9 cellular contexts compared by ENCODE assay signal in genomic region chr18:55275042-55275897, GRCh38.
DNase-seq lines count a peak whose midpoint lies in the region; ATAC-seq, FAIRE-seq and TF ChIP-seq lines count a peak whose summit lies in the region.
"Had no signal": no experiment of that assay in that cellular context is flagged by ENCODE, and none has a peak within 500 bp of the region (broad histone marks: within the 10 kb centered on the region; RNA-seq: fewer than 3 reads in every experiment).

No MANE protein-coding gene starts in this region.

- no peaks in the 10 kb centered on the region for H3K79me2 ChIP-seq in keratinocyte (ENCODE audit: control insufficient read depth, insufficient read depth, low read length)

- H3K27ac ChIP-seq in adrenal gland (peak overlapping the region in 2 of 5 donors; percentile 61 to 63), keratinocyte (ENCODE audit: control insufficient read depth, insufficient read depth, low read length) (no peak overlapping the region)
- H3K27ac ChIP-seq: epithelial cell of prostate had no signal

- WGBS in adrenal gland, 4 donors, result 38 to 62% (median 50%) methylated on average over 5 of the region's 5 CpGs

- peak in 3 of 6 experiments; percentile 27 to 48 (median 36) for TF ChIP-seq CTCF in adrenal gland (IDR thresholded peaks at IDR 0.05)
- peak in 2 of 3 experiments; percentile 11 to 17 for TF ChIP-seq CTCF in keratinocyte (optimal IDR thresholded peaks at IDR 0.05 in 1 of 3, IDR thresholded peaks at IDR 0.05 in 1 of 3, conservative IDR thresholded peaks at IDR 0.05 in 1 of 3; ENCODE audit: extremely low read depth in 1 of 3, insufficient read depth in 2 of 3, low read length in 3 of 3)

- no peaks in the 10 kb centered on the region for H3K9me1 ChIP-seq in keratinocyte (ENCODE audit: control insufficient read depth, extremely low read depth, insufficient read depth, low read length)

- H4K20me1 ChIP-seq in keratinocyte (ENCODE audit: control insufficient read depth, extremely low read depth, insufficient read depth, low read length), result no peaks in the 10 kb centered on the region

- ATAC-seq in GM18861 (IDR thresholded peaks at IDR 0.05; ENCODE audit: unreplicated experiment), result no peak
- no peak for ATAC-seq in activated T-cell treated with anti-CD3 and anti-CD28 coated beads, Interleukin-2, amount 50 U/mL, for 4 hours
- ATAC-seq in GM18858 (IDR thresholded peaks at IDR 0.05; ENCODE audit: unreplicated experiment), result no peak

- peaks cover 3% of the 10 kb centered on the region for H3K9me3 Mint-ChIP-seq in T-helper 2 cell treated with Interferon-gamma antibody and Interleukin-4, amounts not matched to agents 5 μg/mL and 100 μg/mL, for 36 hours
- H3K9me3 Mint-ChIP-seq in activated T-cell treated with anti-CD3 and anti-CD28 coated beads, Interleukin-2, amount 50 U/mL, for 4 hours, result no peaks in the 10 kb centered on the region

- H3K4me3 Mint-ChIP-seq in T-helper 2 cell treated with Interferon-gamma antibody and Interleukin-4, amounts not matched to agents 5 μg/mL and 100 μg/mL, for 36 hours, result no peak overlapping the region
- H3K4me3 Mint-ChIP-seq in activated T-cell treated with anti-CD3 and anti-CD28 coated beads, Interleukin-2, amount 50 U/mL, for 4 hours, result no peak overlapping the region

- FAIRE-seq in HTR-8/SVneo (lab: Jason Lieb, UNC) (peak; percentile 9), keratinocyte (lab: Jason Lieb, UNC) (no peak)

- intact Hi-C loops in adrenal gland (cut with DNase I), result no loop called here

- H3K4me3 ChIP-seq in adrenal gland (no peak overlapping the region), keratinocyte (ENCODE audit: control insufficient read depth in 2 of 3, extremely low read depth in 1 of 3, insufficient read depth in 2 of 3, low read depth in 1 of 3, low read length in 3 of 3) (no peak overlapping the region)

- H3K36me3 ChIP-seq in adrenal gland (replicated peaks in 1 of 2) (peaks cover 0 to 26% of the 10 kb centered on the region in 2 donors), keratinocyte (ENCODE audit: control insufficient read depth in 2 of 2, extremely low read depth in 1 of 2, insufficient read depth in 2 of 2, low read length in 2 of 2) (no peaks in the 10 kb centered on the region)

- H3K9me3 ChIP-seq in adrenal gland (replicated peaks in 1 of 3), result no peaks in the 10 kb centered on the region
- H3K9me3 ChIP-seq in keratinocyte (ENCODE audit: control insufficient read depth, low read depth, low read length), result no peaks in the 10 kb centered on the region

- H3K4me2 ChIP-seq in keratinocyte (ENCODE audit: control insufficient read depth, extremely low read depth, insufficient read depth, low read depth, low read length), result no peak overlapping the region

- H2AFZ ChIP-seq in keratinocyte (ENCODE audit: control insufficient read depth, low read length), result no peak overlapping the region

- no peaks in the 10 kb centered on the region for H3K27me3 Mint-ChIP-seq in T-helper 2 cell treated with Interferon-gamma antibody and Interleukin-4, amounts not matched to agents 5 μg/mL and 100 μg/mL, for 36 hours (ENCODE audit: low read depth)
- H3K27me3 Mint-ChIP-seq in activated T-cell treated with anti-CD3 and anti-CD28 coated beads, Interleukin-2, amount 50 U/mL, for 4 hours (ENCODE audit: low read depth), result no peaks in the 10 kb centered on the region

- TF ChIP-seq POLR2A in adrenal gland (IDR thresholded peaks at IDR 0.05), result peak in 1 of 2 donors; percentile 37

- no peak overlapping the region for H3K9ac ChIP-seq in keratinocyte (ENCODE audit: control insufficient read depth, extremely low read depth, insufficient read depth, low read length)

- H3K27me3 ChIP-seq in adrenal gland (no peaks in the 10 kb centered on the region), keratinocyte (ENCODE audit: control insufficient read depth, extremely low read depth, insufficient read depth, low read length) (no peaks in the 10 kb centered on the region)

- H3K27ac Mint-ChIP-seq in T-helper 2 cell treated with Interferon-gamma antibody and Interleukin-4, amounts not matched to agents 5 μg/mL and 100 μg/mL, for 36 hours, result no peak overlapping the region

- dilution Hi-C loops in keratinocyte (cut with MboI; ENCODE audit: extremely low pct_ligation_motif_present, low sequenced_read_pairs), result no loop called here

- DNase-seq in AG20443 (ENCODE audit: low spot score) (peak; percentile 84), HTR-8/SVneo (ENCODE audit: insufficient read length, low spot score) (peak; percentile 21), adrenal gland (peak; percentile 82 to 93 (median 88)), keratinocyte (ENCODE audit: low read depth, low spot score) (no peak)
- DNase-seq in T-helper 2 cell treated with Interferon-gamma antibody and Interleukin-4, amounts not matched to agents 5 μg/mL and 100 μg/mL, for 36 hours (ENCODE audit: low spot score), result no peak
- DNase-seq in activated T-cell treated with anti-CD3 and anti-CD28 coated beads, Interleukin-2, amount 50 U/mL, for 4 hours, result no peak

- no peaks in the 10 kb centered on the region for H3K36me3 Mint-ChIP-seq in T-helper 2 cell treated with Interferon-gamma antibody and Interleukin-4, amounts not matched to agents 5 μg/mL and 100 μg/mL, for 36 hours (ENCODE audit: low read depth)
- H3K36me3 Mint-ChIP-seq in activated T-cell treated with anti-CD3 and anti-CD28 coated beads, Interleukin-2, amount 50 U/mL, for 4 hours (ENCODE audit: insufficient read depth), result no peaks in the 10 kb centered on the region

- H3K4me1 ChIP-seq in adrenal gland (replicated peaks in 1 of 2) (peaks cover 8 to 23% of the 10 kb centered on the region in 2 donors), keratinocyte (ENCODE audit: control insufficient read depth, extremely low read depth, insufficient read depth, low read length) (no peaks in the 10 kb centered on the region)

- H3K4me1 Mint-ChIP-seq in T-helper 2 cell treated with Interferon-gamma antibody and Interleukin-4, amounts not matched to agents 5 μg/mL and 100 μg/mL, for 36 hours (ENCODE audit: low read depth), result no peaks in the 10 kb centered on the region
- H3K4me1 Mint-ChIP-seq in activated T-cell treated with anti-CD3 and anti-CD28 coated beads, Interleukin-2, amount 50 U/mL, for 4 hours (ENCODE audit: low read depth), result no peaks in the 10 kb centered on the region

Comparison
In these comparisons a context has a peak if more than half of its experiments do, and no peak if none do; other contexts are left out.
1. DNase-seq: peak in AG20443 (single experiment), HTR-8/SVneo (single experiment) and adrenal gland (7 of 7); none in keratinocyte (single experiment), T-helper 2 cell treated with Interferon-gamma antibody and Interleukin-4, amounts not matched to agents 5 μg/mL and 100 μg/mL, for 36 hours (single experiment) and activated T-cell treated with anti-CD3 and anti-CD28 coated beads, Interleukin-2, amount 50 U/mL, for 4 hours (single experiment).